8 cellular contexts compared by ENCODE assay signal in the genomic region with DNA sequence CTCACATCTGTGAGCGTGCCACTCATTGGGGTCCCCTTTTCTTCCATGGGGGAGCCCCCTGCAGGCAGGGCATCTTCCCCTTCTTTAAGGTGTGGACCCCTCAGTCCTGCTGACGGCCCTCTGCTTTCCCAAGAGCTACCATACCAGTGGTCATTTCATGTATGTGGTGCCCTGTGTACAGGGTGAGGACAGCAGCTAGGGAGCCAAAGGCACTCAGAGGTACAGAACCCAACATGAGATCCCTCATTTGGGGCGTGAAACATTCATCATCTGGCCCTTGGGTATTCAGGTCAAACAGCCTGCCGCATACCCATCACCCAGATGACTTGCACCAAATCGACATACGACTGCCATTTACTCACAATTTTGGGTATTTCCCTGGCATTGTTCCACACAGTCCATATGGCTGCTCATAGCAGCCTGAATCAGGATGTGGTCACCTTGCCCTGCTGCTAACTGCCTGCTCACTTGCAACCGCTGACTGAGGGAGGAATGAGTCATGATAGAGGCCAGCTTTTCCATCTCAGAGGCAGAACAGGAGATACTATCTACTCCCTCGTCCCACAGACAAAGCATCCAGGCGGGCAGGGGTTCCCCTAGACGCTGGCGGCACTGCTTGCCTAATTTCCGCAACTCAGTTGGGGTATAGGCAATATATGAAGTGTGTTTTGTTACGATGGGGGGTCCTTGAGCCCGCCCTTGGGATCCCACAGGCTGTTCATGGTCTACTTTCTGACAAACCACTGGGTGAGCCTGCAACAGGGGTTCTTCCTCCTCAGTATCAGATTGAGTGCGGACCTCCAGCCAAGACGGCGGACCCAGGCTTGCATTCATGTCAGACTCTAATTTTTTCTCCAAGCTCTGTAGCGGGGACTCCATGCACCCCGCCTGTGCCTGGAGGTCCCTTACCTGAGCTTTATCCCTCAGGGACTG.
A peak's percentile ranks its signal among the peaks of the same experiment; 100 is the strongest.
DNase-seq lines count a peak whose midpoint lies in the region; ATAC-seq and TF ChIP-seq lines count a peak whose summit lies in the region.

No MANE protein-coding gene starts in this region.

- peak; percentile 26 for DNase-seq in NK-92 treated with Interleukin-12 subunit alpha and Interleukin-12 subunit beta, amount 100 ng/mL, for 24 hours (lab: John Stamatoyannopoulos, UW)
- no peak for DNase-seq in NK-92 (lab: John Stamatoyannopoulos, UW; ENCODE audit: unreplicated experiment)
- DNase-seq in NCI-H1694 (lab: John Stamatoyannopoulos, UW) = peak; percentile 33
- peak; percentile 19 to 97 for DNase-seq in cardiac fibroblast (ENCODE audit: low read depth in 2 of 2)
- DNase-seq in hepatocyte (ENCODE audit: low spot score) = no peak
- no peak for DNase-seq in chondrocyte (ENCODE audit: low spot score)
- no peak for DNase-seq in activated CD4-positive, CD25-positive, alpha-beta regulatory T cell (lab: John Stamatoyannopoulos, UW)

- H3K27me3 ChIP-seq in hepatocyte = no peaks in the 10 kb centered on the region

- H3K36me3 ChIP-seq in hepatocyte (replicated peaks; ENCODE audit: insufficient read depth, low read depth) = no peaks in the 10 kb centered on the region

- no peak overlapping the region for H3K4me3 Mint-ChIP-seq in chondrocyte (ENCODE audit: unreplicated experiment)

- no peaks in the 10 kb centered on the region for H4K20me1 ChIP-seq in hepatocyte (ENCODE audit: insufficient read depth, poor library complexity, severe bottlenecking)

- TF ChIP-seq CTCF in cardiac fibroblast (IDR thresholded peaks at IDR 0.05; ENCODE audit: low read depth, low read length) (no peak), hepatocyte (IDR thresholded peaks at IDR 0.05; ENCODE audit: poor library complexity) (no peak), chondrocyte (IDR thresholded peaks at IDR 0.05) (no peak)

- H2AFZ ChIP-seq in hepatocyte = no peak overlapping the region

- H3K27me3 Mint-ChIP-seq in chondrocyte (ENCODE audit: low read depth) = peaks cover 9% of the 10 kb centered on the region

- no peak overlapping the region for H3K27ac ChIP-seq in hepatocyte

- no peaks in the 10 kb centered on the region for H3K9me2 ChIP-seq in hepatocyte (replicated peaks; ENCODE audit: insufficient read depth)

- no peaks in the 10 kb centered on the region for H3K36me3 Mint-ChIP-seq in chondrocyte (ENCODE audit: low read depth)

- peak; percentile 72 for ATAC-seq in HG02571 (IDR thresholded peaks at IDR 0.05; ENCODE audit: unreplicated experiment)

- no peaks in the 10 kb centered on the region for H3K4me1 ChIP-seq in hepatocyte (ENCODE audit: insufficient read depth)

- H3K79me2 ChIP-seq in hepatocyte = no peaks in the 10 kb centered on the region

- H3K9me3 Mint-ChIP-seq in chondrocyte (ENCODE audit: low read depth) = peaks cover 5% of the 10 kb centered on the region

- H3K4me1 Mint-ChIP-seq in chondrocyte (ENCODE audit: low read depth) = no peaks in the 10 kb centered on the region

- H3K4me3 ChIP-seq in cardiac fibroblast (replicated peaks in 1 of 2; ENCODE audit: low read depth in 2 of 2, low read length in 2 of 2) (no peak overlapping the region), hepatocyte (no peak overlapping the region)

- no peaks in the 10 kb centered on the region for H3K9me3 ChIP-seq in hepatocyte (ENCODE audit: low read depth)

- 93% methylated on average over 19 of the region's 19 CpGs for WGBS in hepatocyte (ENCODE audit: low lambda C conversion rate, missing lambda C conversion rate)

- no peak overlapping the region for H3K4me2 ChIP-seq in hepatocyte

- H3K27ac Mint-ChIP-seq in chondrocyte (ENCODE audit: unreplicated experiment) = no peak overlapping the region

Comparison
In these comparisons a context has a peak if more than half of its experiments do, and no peak if none do; other contexts are left out.
1. DNase-seq: peak in NK-92 treated with Interleukin-12 subunit alpha and Interleukin-12 subunit beta, amount 100 ng/mL, for 24 hours (single experiment), NCI-H1694 (single experiment) and cardiac fibroblast (2 of 2); none in NK-92 (single experiment), hepatocyte (single experiment), chondrocyte (single experiment) and activated CD4-positive, CD25-positive, alpha-beta regulatory T cell (0 of 4).